ENCODE assay signal across 1 cellular context in the genomic region with DNA sequence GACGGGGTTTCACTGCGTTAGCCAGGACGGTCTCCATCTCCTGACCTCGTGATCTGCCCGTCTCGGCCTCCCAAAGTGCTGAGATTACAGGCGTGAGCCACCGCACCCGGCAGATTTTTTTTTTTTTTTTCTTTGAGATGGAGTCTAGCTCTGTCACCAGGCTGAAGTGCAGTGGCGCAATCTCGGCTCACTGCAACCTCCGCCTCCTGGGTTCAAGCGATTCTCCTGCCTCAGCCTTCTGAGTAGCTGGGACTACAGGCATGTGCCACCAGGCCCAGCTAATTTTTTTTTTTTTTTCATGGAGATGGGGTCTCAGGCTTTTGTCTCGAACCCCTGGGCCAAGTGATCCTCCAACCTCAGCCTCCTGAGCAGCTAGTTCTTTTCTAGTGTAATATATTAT.
TF ChIP-seq lines count a peak whose summit lies in the region.

No MANE protein-coding gene starts in this region.

TF ChIP-seq in HEK293, 187 proteins besides CTCF, POLR2A, EP300 and RAD21:
- peak; percentile 89; the same call in 1 of the 2 replicates for TF ChIP-seq ZNF362 (tag by site-specific recombination; IDR thresholded peaks at IDR 0.05)
